In the genomic region with DNA sequence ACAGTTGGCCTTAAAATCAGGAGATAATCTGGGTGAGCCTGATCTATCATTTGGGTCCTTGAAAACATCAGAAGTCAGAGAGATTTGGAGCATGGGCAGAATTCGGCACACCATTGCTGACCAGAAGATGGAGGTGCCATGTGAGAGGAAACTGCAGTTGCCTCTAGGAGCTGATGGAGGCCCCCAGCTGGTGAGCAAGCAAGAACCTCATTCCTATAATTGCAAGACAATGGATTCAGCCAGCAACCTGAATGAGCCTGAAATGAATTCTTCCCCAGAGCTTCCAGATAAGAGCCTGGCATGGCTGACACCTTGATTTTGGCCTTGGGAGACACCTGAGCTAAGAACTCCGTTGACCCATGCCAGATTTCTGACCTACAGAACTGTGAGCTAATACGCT, we compare ENCODE assay signal across 18 cellular contexts.
"Had no signal": no experiment of that assay in that cellular context is flagged by ENCODE, and none has a peak within 500 bp of the region (broad histone marks: within the 10 kb centered on the region; RNA-seq: fewer than 3 reads in every experiment).

No MANE protein-coding gene starts in this region.

- H3K27ac Mint-ChIP-seq: activated T-helper 1 cell treated with anti-CD3 and anti-CD28 coated beads, Interleukin-12 subunit alpha, Interleukin-12 subunit beta, Interleukin-2, Interleukin-4 antibody, amounts not matched to agents 30 ng/mL and 10 ng/mL and 1 ng/mL, durations not matched to agents 14 hours and 24 hours and 36 hours; nephron progenitor cell had no signal

- H3K36me3 Mint-ChIP-seq: activated naive CD8-positive, alpha-beta T cell had no signal

- DNase-seq: activated CD4-positive, alpha-beta T cell treated with anti-CD3 and anti-CD28 coated beads, Interleukin-2, amount 50 U/mL, for 48 hours; activated CD4-positive, CD25-positive, alpha-beta regulatory T cell treated with anti-CD3 and anti-CD28 coated beads, Interleukin-2, amount 50 U/mL, for 72 hours; activated gamma-delta T cell treated with Interleukin-2 at 50 U/mL for 16 hours; activated T-cell treated with anti-CD3 and anti-CD28 coated beads for 4 hours; effector CD4-positive, alpha-beta T cell; islet precursor cell; midbrain; nephron progenitor cell; occipital lobe; retina; stimulated activated CD8-positive, alpha-beta memory T cell treated with anti-CD3 and anti-CD28 coated beads, Interleukin-4, amount 100 ng/mL, for 48 hours; stimulated activated naive CD4-positive, alpha-beta T cell; T-helper 1 cell had no signal

- H3K4me3 ChIP-seq: lung had no signal

- H3K4me3 Mint-ChIP-seq: activated naive CD8-positive, alpha-beta T cell; activated T-helper 1 cell treated with anti-CD3 and anti-CD28 coated beads, Interleukin-12 subunit alpha, Interleukin-12 subunit beta, Interleukin-2, Interleukin-4 antibody, amounts not matched to agents 30 ng/mL and 10 ng/mL and 1 ng/mL, durations not matched to agents 14 hours and 24 hours and 36 hours had no signal

- ATAC-seq: esophagus mucosa, left lobe of liver had no signal

- H3K27me3 Mint-ChIP-seq: activated naive CD8-positive, alpha-beta T cell had no signal
